ENCODE assay signal across 26 cellular contexts in the genomic region with DNA sequence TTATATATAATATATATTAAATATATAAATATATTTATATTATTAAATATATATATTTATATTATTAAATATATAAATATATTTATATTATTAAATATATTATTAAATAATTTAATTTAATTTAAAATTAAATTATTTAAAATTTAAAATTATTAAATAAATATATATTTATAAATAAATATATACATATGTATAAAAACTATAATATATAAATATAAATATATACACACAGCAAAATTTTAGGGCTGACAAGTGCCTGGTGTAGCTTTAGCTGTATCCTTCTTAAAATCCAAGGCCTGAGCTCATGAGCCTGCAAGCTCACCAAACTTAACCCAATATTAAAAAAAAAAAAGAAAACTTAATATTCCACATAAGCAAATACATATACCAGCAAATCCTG.
"Had no signal": no experiment of that assay in that cellular context is flagged by ENCODE, and none has a peak within 500 bp of the region (broad histone marks: within the 10 kb centered on the region; RNA-seq: fewer than 3 reads in every experiment).

No MANE protein-coding gene starts in this region.

- H3K36me3 Mint-ChIP-seq: natural killer cell had no signal

- H3K27me3 Mint-ChIP-seq: effector memory CD8-positive, alpha-beta T cell; memory B cell; progenitor cell of endocrine pancreas; stimulated activated naive CD8-positive, alpha-beta T cell treated with anti-CD3 and anti-CD28 coated beads, Interleukin-15, amount 100 ng/mL, for 72 hours had no signal

- H3K27ac ChIP-seq: gastroesophageal sphincter, neutrophil, parathyroid adenoma, right lobe of liver, suprapubic skin, vagina had no signal

- H3K27me3 ChIP-seq: gastroesophageal sphincter, neutrophil, right lobe of liver, suprapubic skin, vagina had no signal

- H3K4me1 ChIP-seq: parathyroid adenoma, right lobe of liver, vagina had no signal

- H3K4me1 Mint-ChIP-seq: immature natural killer cell; memory B cell; natural killer cell; neural crest cell; stimulated activated naive CD8-positive, alpha-beta T cell treated with anti-CD3 and anti-CD28 coated beads, Interleukin-15, amount 100 ng/mL, for 72 hours had no signal

- H3K9me3 Mint-ChIP-seq: effector memory CD8-positive, alpha-beta T cell; immature natural killer cell; memory B cell; natural killer cell; neural crest cell; stimulated activated naive CD8-positive, alpha-beta T cell treated with anti-CD3 and anti-CD28 coated beads, Interleukin-15, amount 100 ng/mL, for 72 hours had no signal

- H3K4me3 Mint-ChIP-seq: effector memory CD8-positive, alpha-beta T cell; immature natural killer cell; memory B cell; natural killer cell; neural crest cell; stimulated activated naive CD8-positive, alpha-beta T cell treated with anti-CD3 and anti-CD28 coated beads, Interleukin-15, amount 100 ng/mL, for 72 hours had no signal

- DNase-seq: cortex of kidney; effector memory CD8-positive, alpha-beta T cell; glutamatergic neuron; hypothalamus; immature natural killer cell; islet precursor cell; left ventricle myocardium superior; natural killer cell; right lobe of liver; stimulated activated CD4-positive, alpha-beta T cell treated with anti-CD3 and anti-CD28 coated beads, Interleukin-12 subunit alpha, Interleukin-12 subunit beta, amount 100 ng/mL, for 4 hours; stimulated activated CD4-positive, alpha-beta T cell treated with anti-CD3 and anti-CD28 coated beads, Interleukin-1b, Interleukin-23, amount 100 ng/mL, for 48 hours; stimulated activated CD4-positive, alpha-beta T cell treated with anti-CD3 and anti-CD28 coated beads, Interleukin-4, amount 100 ng/mL, for 1 hour; stimulated activated CD8-positive, alpha-beta memory T cell treated with anti-CD3 and anti-CD28 coated beads, Interleukin-4, amount 100 ng/mL, for 48 hours; stimulated activated naive CD4-positive, alpha-beta T cell; stimulated activated naive CD8-positive, alpha-beta T cell treated with anti-CD3 and anti-CD28 coated beads, Interleukin-15, amount 100 ng/mL, for 72 hours; trophoblast cell had no signal

- H3K4me3 ChIP-seq: gastroesophageal sphincter, lung, right lobe of liver, smooth muscle cell, suprapubic skin, vagina had no signal

- ATAC-seq: effector memory CD8-positive, alpha-beta T cell; gastroesophageal sphincter; left ventricle myocardium superior; natural killer cell; right lobe of liver; stimulated activated naive CD8-positive, alpha-beta T cell treated with anti-CD3 and anti-CD28 coated beads, Interleukin-15, amount 100 ng/mL, for 72 hours had no signal

- H3K27ac Mint-ChIP-seq: effector memory CD8-positive, alpha-beta T cell; immature natural killer cell; memory B cell; natural killer cell; progenitor cell of endocrine pancreas; stimulated activated naive CD8-positive, alpha-beta T cell treated with anti-CD3 and anti-CD28 coated beads, Interleukin-15, amount 100 ng/mL, for 72 hours had no signal

- H3K9me3 ChIP-seq: gastroesophageal sphincter, neutrophil, right lobe of liver, suprapubic skin, vagina had no signal
